Comparison of ENCODE assay signal across 18 cellular contexts in the genomic region with DNA sequence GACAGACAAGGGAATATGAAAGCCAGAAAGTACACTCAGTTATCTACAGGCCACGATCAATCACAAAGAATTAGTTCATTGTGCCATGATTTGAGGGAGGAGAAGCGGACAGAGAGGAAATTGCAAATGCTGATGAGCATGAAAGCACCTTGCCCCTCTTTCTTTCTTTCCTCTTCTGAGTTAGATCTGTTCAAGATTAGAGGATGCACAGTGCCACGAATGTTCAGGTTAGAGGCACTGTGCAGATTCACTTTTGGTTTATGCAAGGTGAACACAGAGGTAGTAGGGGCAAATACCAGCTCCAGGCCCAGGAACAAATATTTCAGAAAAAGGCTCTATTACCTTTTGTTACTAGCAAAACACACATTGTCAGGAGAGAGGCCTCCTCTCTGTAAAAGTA. TPM values are rescaled to one million over a fixed set of nuclear protein-coding genes. Genes with fewer than 3 reads are reported as not detected.
DNase-seq lines count a peak whose midpoint lies in the region; ATAC-seq and TF ChIP-seq lines count a peak whose summit lies in the region.
"Had no signal": no experiment of that assay in that cellular context is flagged by ENCODE, and none has a peak within 500 bp of the region (broad histone marks: within the 10 kb centered on the region; RNA-seq: fewer than 3 reads in every experiment).

No MANE protein-coding gene starts in this region.

- no peak overlapping the region for H3K4me3 ChIP-seq in GM23338
- H3K4me3 ChIP-seq: SK-N-MC had no signal

- H4K20me1 ChIP-seq in GM23338 (replicated peaks; ENCODE audit: insufficient read depth), result no peaks in the 10 kb centered on the region

- H3K4me1 ChIP-seq in GM23338 (ENCODE audit: insufficient read depth), result no peaks in the 10 kb centered on the region

- peak; percentile 38 to 40 for ATAC-seq in activated T-cell treated with anti-CD3 and anti-CD28 coated beads, Interleukin-2, amount 50 U/mL, for 4 hours
- ATAC-seq in GM23338, result no peak
- ATAC-seq: left lobe of liver had no signal

- no peak overlapping the region for H3K27ac ChIP-seq in GM23338 (ENCODE audit: low read depth)
- H3K27ac ChIP-seq: SK-N-MC had no signal

- no peaks in the 10 kb centered on the region for H3K27me3 ChIP-seq in GM23338 (ENCODE audit: insufficient read depth)

- no peak for DNase-seq in activated T-cell treated with anti-CD3 and anti-CD28 coated beads, Interleukin-2, amount 50 U/mL, for 4 hours
- DNase-seq in activated T-cell treated with anti-CD3 and anti-CD28 coated beads, Interleukin-2, amount 50 U/mL, for 48 hours, result no peak
- DNase-seq in GM23338 (ENCODE audit: low spot score) (no peak), pons (ENCODE audit: low spot score) (peak; percentile 19), COR-L47 (lab: John Stamatoyannopoulos, UW) (no peak), SKM-1 (lab: John Stamatoyannopoulos, UW; ENCODE audit: unreplicated experiment) (no peak)
- DNase-seq in stimulated activated CD4-positive, alpha-beta T cell treated with anti-CD3 and anti-CD28 coated beads, Interleukin-2, amount 100 ng/mL, for 24 hours, result no peak
- DNase-seq: activated effector memory CD4-positive, alpha-beta T cell treated with Interleukin-2 at 50 U/mL for 16 hours; MM.1S; NCI-H146; NCI-H226; stimulated activated CD8-positive, alpha-beta memory T cell treated with anti-CD3 and anti-CD28 coated beads, Interleukin-4, amount 100 ng/mL, for 48 hours had no signal

- no peaks in the 10 kb centered on the region for H3K36me3 Mint-ChIP-seq in activated T-cell treated with anti-CD3 and anti-CD28 coated beads, Interleukin-2, amount 50 U/mL, for 4 hours (ENCODE audit: insufficient read depth)
- H3K36me3 Mint-ChIP-seq in GM23338 (ENCODE audit: low read depth), result peaks cover 9% of the 10 kb centered on the region; the same call in 2 of the 3 replicates
- peaks cover 4% of the 10 kb centered on the region for H3K36me3 Mint-ChIP-seq in activated naive CD8-positive, alpha-beta T cell
- H3K36me3 Mint-ChIP-seq: mesothelial cell of epicardium had no signal

- no peaks in the 10 kb centered on the region for H3K79me2 ChIP-seq in GM23338 (replicated peaks; ENCODE audit: insufficient read depth)

- H3K36me3 ChIP-seq in GM23338 (ENCODE audit: insufficient read depth), result no peaks in the 10 kb centered on the region

- H3K4me3 Mint-ChIP-seq in activated T-cell treated with anti-CD3 and anti-CD28 coated beads, Interleukin-2, amount 50 U/mL, for 4 hours, result peak overlapping the region; percentile 53
- no peak overlapping the region for H3K4me3 Mint-ChIP-seq in GM23338
- H3K4me3 Mint-ChIP-seq in activated naive CD8-positive, alpha-beta T cell, result peak overlapping the region; percentile 25
- H3K4me3 Mint-ChIP-seq: mesothelial cell of epicardium had no signal

- H3K9me2 ChIP-seq in GM23338 (ENCODE audit: insufficient read depth), result 0 out of 2 replicates have a peak, but pooled peaks cover 3% of the 10 kb centered on the region

- TF ChIP-seq CTCF in GM23338 (conservative IDR thresholded peaks at IDR 0.05; ENCODE audit: low read depth in 2 of 2), result no peak

- no peak overlapping the region for H3K4me2 ChIP-seq in GM23338

- H3K9me3 Mint-ChIP-seq in activated T-cell treated with anti-CD3 and anti-CD28 coated beads, Interleukin-2, amount 50 U/mL, for 4 hours, result peaks cover 11% of the 10 kb centered on the region
- H3K9me3 Mint-ChIP-seq in GM23338, result peaks cover 25% of the 10 kb centered on the region
- peaks cover 9% of the 10 kb centered on the region for H3K9me3 Mint-ChIP-seq in activated naive CD8-positive, alpha-beta T cell (ENCODE audit: low read depth)

- peaks cover 41% of the 10 kb centered on the region for H3K4me1 Mint-ChIP-seq in activated T-cell treated with anti-CD3 and anti-CD28 coated beads, Interleukin-2, amount 50 U/mL, for 4 hours (ENCODE audit: low read depth)
- H3K4me1 Mint-ChIP-seq in GM23338, result peaks cover 10% of the 10 kb centered on the region; the same call in 2 of the 3 replicates
- H3K4me1 Mint-ChIP-seq in activated naive CD8-positive, alpha-beta T cell (ENCODE audit: low read depth), result peaks cover 51% of the 10 kb centered on the region

- H3K27ac Mint-ChIP-seq in GM23338, result no peak overlapping the region
- H3K27ac Mint-ChIP-seq in activated naive CD8-positive, alpha-beta T cell, result peak overlapping the region; percentile 41
- H3K27ac Mint-ChIP-seq: mesothelial cell of epicardium had no signal

- no peaks in the 10 kb centered on the region for H3F3A ChIP-seq in GM23338 (replicated peaks; ENCODE audit: low read depth)

- H2AFZ ChIP-seq in GM23338, result peak overlapping the region; percentile 78

- H3K27me3 Mint-ChIP-seq in activated T-cell treated with anti-CD3 and anti-CD28 coated beads, Interleukin-2, amount 50 U/mL, for 4 hours (ENCODE audit: low read depth), result no peaks in the 10 kb centered on the region
- peaks cover 4% of the 10 kb centered on the region for H3K27me3 Mint-ChIP-seq in GM23338 (ENCODE audit: insufficient read depth, low read depth, poor library complexity)
- no peaks in the 10 kb centered on the region for H3K27me3 Mint-ChIP-seq in activated naive CD8-positive, alpha-beta T cell

TF ChIP-seq in GM23338, 12 proteins besides CTCF, POLR2A, EP300 and RAD21:
- no peak for TF ChIP-seq NANOG (IDR thresholded peaks at IDR 0.05; ENCODE audit: borderline replicate concordance)
- no peak for TF ChIP-seq REST (IDR thresholded peaks at IDR 0.05; ENCODE audit: unreplicated experiment)
- TF ChIP-seq JUNB (IDR thresholded peaks at IDR 0.05; ENCODE audit: unreplicated experiment), result no peak
- TF ChIP-seq, protein P1, sequence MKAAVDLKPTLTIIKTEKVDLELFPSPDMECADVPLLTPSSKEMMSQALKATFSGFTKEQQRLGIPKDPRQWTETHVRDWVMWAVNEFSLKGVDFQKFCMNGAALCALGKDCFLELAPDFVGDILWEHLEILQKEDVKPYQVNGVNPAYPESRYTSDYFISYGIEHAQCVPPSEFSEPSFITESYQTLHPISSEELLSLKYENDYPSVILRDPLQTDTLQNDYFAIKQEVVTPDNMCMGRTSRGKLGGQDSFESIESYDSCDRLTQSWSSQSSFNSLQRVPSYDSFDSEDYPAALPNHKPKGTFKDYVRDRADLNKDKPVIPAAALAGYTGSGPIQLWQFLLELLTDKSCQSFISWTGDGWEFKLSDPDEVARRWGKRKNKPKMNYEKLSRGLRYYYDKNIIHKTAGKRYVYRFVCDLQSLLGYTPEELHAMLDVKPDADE (IDR thresholded peaks at IDR 0.05), result no peak
- TF ChIP-seq STAT1 (IDR thresholded peaks at IDR 0.05; ENCODE audit: unreplicated experiment), result no peak

RNA-seq across cellular contexts. Expression of gene CXCR4, which starts 49.1 kb away (rescaled TPM):
- total RNA-seq in activated T-cell treated with anti-CD3 and anti-CD28 coated beads, Interleukin-2, amount 50 U/mL, for 4 hours, result 10 to 100 TPM; 17.6 to 28.5 (median 24.0) TPM
- 1.3 and 2.1 TPM in 2 replicates for total RNA-seq in GM23338 (2014; rRNA removed; shearing (Covaris generic))
- 2.1 and 2.5 TPM in 2 replicates for polyA plus RNA-seq in GM23338 (2016; fragmentation: Nextera tagmentation; extraction: Ambion mirVana)
- total RNA-seq: RPMI7951 had no signal
- polyA plus RNA-seq: AG04450 had no signal
